In the genomic region with DNA sequence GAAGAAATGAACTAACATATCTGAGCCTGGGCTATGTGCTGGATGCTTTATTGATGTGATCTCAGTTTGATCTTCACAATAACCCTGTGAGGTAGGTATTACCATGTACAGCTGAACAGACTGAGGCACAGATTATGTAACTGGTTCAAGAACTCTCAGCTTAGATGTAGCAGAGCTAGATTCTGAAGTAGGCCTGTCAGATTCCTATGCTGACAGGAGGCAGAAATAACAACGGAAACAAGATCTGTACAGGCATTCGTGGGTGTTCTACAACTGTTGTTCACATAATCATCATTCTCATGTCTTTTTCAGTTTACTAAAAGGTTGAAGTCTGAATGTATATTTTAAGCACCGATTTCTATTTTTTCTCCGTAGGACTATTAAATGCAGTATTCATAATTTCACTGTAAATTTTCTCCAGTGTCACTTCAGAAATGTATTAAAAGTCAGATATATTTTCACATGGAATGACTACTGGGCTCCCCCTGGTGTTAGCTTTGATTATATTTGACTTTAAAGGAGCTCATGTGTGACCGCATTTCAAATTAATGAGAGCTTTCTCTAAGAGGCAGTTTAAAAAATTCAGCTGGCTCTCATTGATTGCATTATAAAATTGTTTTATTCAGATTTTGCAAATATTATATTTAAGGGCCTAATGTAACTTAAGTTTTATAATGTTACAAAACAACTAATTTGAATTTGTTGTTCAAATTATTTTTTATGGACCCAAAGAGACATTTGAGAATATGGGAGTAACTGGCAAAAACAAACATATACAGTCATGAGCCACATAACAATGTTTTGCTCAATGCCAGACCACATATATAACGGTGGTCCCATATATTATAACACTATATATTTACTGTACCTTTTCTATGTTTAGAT, we compare ENCODE assay signal across 9 cellular contexts. TPM values are rescaled to one million over a fixed set of nuclear protein-coding genes. Genes with fewer than 3 reads are reported as not detected.
DNase-seq lines count a peak whose midpoint lies in the region; ATAC-seq and TF ChIP-seq lines count a peak whose summit lies in the region.
"Had no signal": no experiment of that assay in that cellular context is flagged by ENCODE, and none has a peak within 500 bp of the region (broad histone marks: within the 10 kb centered on the region; RNA-seq: fewer than 3 reads in every experiment).

No MANE protein-coding gene starts in this region.

- peak; percentile 88 for TF ChIP-seq CTCF in VCaP (conservative IDR thresholded peaks at IDR 0.05)

- H3K27me3 Mint-ChIP-seq in activated naive CD8-positive, alpha-beta T cell treated with anti-CD3 and anti-CD28 coated beads for 36 hours = peaks cover 21% of the 10 kb centered on the region

- H3K36me3 Mint-ChIP-seq in activated naive CD8-positive, alpha-beta T cell treated with anti-CD3 and anti-CD28 coated beads for 36 hours = no peaks in the 10 kb centered on the region

- H3K4me1 Mint-ChIP-seq in activated naive CD8-positive, alpha-beta T cell treated with anti-CD3 and anti-CD28 coated beads for 36 hours = peaks cover 2% of the 10 kb centered on the region

- H3K4me3 Mint-ChIP-seq in activated naive CD8-positive, alpha-beta T cell treated with anti-CD3 and anti-CD28 coated beads for 36 hours = no peak overlapping the region

- peak overlapping the region; percentile 34; the same call in 1 of the 2 replicates for H3K27ac ChIP-seq in VCaP
- H3K27ac ChIP-seq: BLaER1 had no signal

- no peak overlapping the region for H3K27ac Mint-ChIP-seq in activated naive CD8-positive, alpha-beta T cell treated with anti-CD3 and anti-CD28 coated beads for 36 hours

- H3K9me3 Mint-ChIP-seq in activated naive CD8-positive, alpha-beta T cell treated with anti-CD3 and anti-CD28 coated beads for 36 hours = no peaks in the 10 kb centered on the region

- ATAC-seq in HG03354 (IDR thresholded peaks at IDR 0.05; ENCODE audit: poor library complexity, severe bottlenecking, unreplicated experiment) = no peak

- peak; percentile 46 for DNase-seq in DMS79 treated with DMSO at 0.1 percent for 48 hours (lab: John Stamatoyannopoulos, UW)
- no peak for DNase-seq in DMS79 (lab: John Stamatoyannopoulos, UW)
- peak; percentile 56 for DNase-seq in NCI-H146 (lab: John Stamatoyannopoulos, UW)
- peak; percentile 54 for DNase-seq in kidney glomerular epithelial cell (lab: John Stamatoyannopoulos, UW)
- DNase-seq in activated naive CD8-positive, alpha-beta T cell treated with anti-CD3 and anti-CD28 coated beads for 36 hours = no peak
- no peak for DNase-seq in globus pallidus (ENCODE audit: low spot score)

RNA-seq across cellular contexts. Expression of gene SLC17A4, which starts 36.4 kb away (rescaled TPM):
- total RNA-seq in activated naive CD8-positive, alpha-beta T cell treated with anti-CD3 and anti-CD28 coated beads for 36 hours = not detected

Comparison
In these comparisons a context has a peak if more than half of its experiments do, and no peak if none do; other contexts are left out.
1. DNase-seq: peak in DMS79 treated with DMSO at 0.1 percent for 48 hours (single experiment), NCI-H146 (single experiment) and kidney glomerular epithelial cell (single experiment); none in DMS79 (single experiment), activated naive CD8-positive, alpha-beta T cell treated with anti-CD3 and anti-CD28 coated beads for 36 hours (single experiment) and globus pallidus (single experiment).